8 cellular contexts compared by ENCODE assay signal in genomic region chr18:49491534-49491856, GRCh38. TPM values are rescaled to one million over a fixed set of nuclear protein-coding genes. Genes with fewer than 3 reads are reported as not detected.
DNase-seq lines count a peak whose midpoint lies in the region; ATAC-seq and TF ChIP-seq lines count a peak whose summit lies in the region.

No MANE protein-coding gene starts in this region.

- no peaks in the 10 kb centered on the region for H3K9me2 ChIP-seq in neural cell (ENCODE audit: insufficient read depth, low read length)

- TF ChIP-seq CTCF in neural cell (IDR thresholded peaks at IDR 0.05; ENCODE audit: poor library complexity, severe bottlenecking), result no peak

- peak overlapping the region; percentile 87 to 99 (median 98) for H3K27ac ChIP-seq in BLaER1 treated with 17β-estradiol and CSF1 and Interleukin-3, amounts not matched to agents 10 nM and 100 nM
- H3K27ac ChIP-seq in ectodermal cell (ENCODE audit: insufficient read depth, low read depth, low read length, poor library complexity, severe bottlenecking) (peak overlapping the region; percentile 92), neural cell (ENCODE audit: low read length) (peak overlapping the region; percentile 65)

- TF ChIP-seq RAD21 in neural cell (conservative IDR thresholded peaks at IDR 0.05), result no peak

- no peaks in the 10 kb centered on the region for H3K9me3 ChIP-seq in BLaER1 treated with 17β-estradiol and CSF1 and Interleukin-3, amounts not matched to agents 10 nM and 100 nM (replicated peaks in 1 of 11)
- no peaks in the 10 kb centered on the region for H3K9me3 ChIP-seq in MG63
- H3K9me3 ChIP-seq in ectodermal cell (ENCODE audit: control insufficient read depth, low read length), result no peaks in the 10 kb centered on the region
- H3K9me3 ChIP-seq in neural cell (ENCODE audit: low read length), result no peaks in the 10 kb centered on the region

- peak overlapping the region; percentile 81 to 97 (median 92) for H3K4me2 ChIP-seq in BLaER1 treated with 17β-estradiol and CSF1 and Interleukin-3, amounts not matched to agents 10 nM and 100 nM
- peak overlapping the region; percentile 76 for H3K4me2 ChIP-seq in neural cell (ENCODE audit: low read length)

- ATAC-seq in HG02870 (IDR thresholded peaks at IDR 0.05; ENCODE audit: unreplicated experiment) (no peak), HG03045 (IDR thresholded peaks at IDR 0.05; ENCODE audit: unreplicated experiment) (no peak)

- peaks cover 3% of the 10 kb centered on the region for H3K79me2 ChIP-seq in neural cell (replicated peaks; ENCODE audit: insufficient read depth, low read length)

- peaks cover 39 to 45% (median 43%) of the 10 kb centered on the region in 11 experiments for H3K36me3 ChIP-seq in BLaER1 treated with 17β-estradiol and CSF1 and Interleukin-3, amounts not matched to agents 10 nM and 100 nM
- peaks cover 46% of the 10 kb centered on the region for H3K36me3 ChIP-seq in MG63
- H3K36me3 ChIP-seq in ectodermal cell (ENCODE audit: control insufficient read depth, insufficient read depth, low read length), result peaks cover 21% of the 10 kb centered on the region
- H3K36me3 ChIP-seq in neural cell (ENCODE audit: insufficient read depth, low read length), result peaks cover 7% of the 10 kb centered on the region

- peaks cover 10% of the 10 kb centered on the region for H3F3A ChIP-seq in neural cell (ENCODE audit: insufficient read depth, low read length, poor library complexity, severe bottlenecking)

- peaks cover 42 to 50% (median 47%) of the 10 kb centered on the region in 10 experiments for H3K4me1 ChIP-seq in BLaER1 treated with 17β-estradiol and CSF1 and Interleukin-3, amounts not matched to agents 10 nM and 100 nM
- H3K4me1 ChIP-seq in ectodermal cell (ENCODE audit: control insufficient read depth, insufficient read depth, low read length), result peaks cover 31% of the 10 kb centered on the region

- no peak for TF ChIP-seq EP300 in neural cell (conservative IDR thresholded peaks at IDR 0.05; ENCODE audit: poor library complexity, severe bottlenecking)

- DNase-seq in MG63 (no peak), EL (no peak), 8988T (no peak)

- peaks cover 25 to 50% (median 46%) of the 10 kb centered on the region in 11 experiments; a peak in 21 of 22 replicates for H4K20me1 ChIP-seq in BLaER1 treated with 17β-estradiol and CSF1 and Interleukin-3, amounts not matched to agents 10 nM and 100 nM
- no peaks in the 10 kb centered on the region for H4K20me1 ChIP-seq in neural cell (ENCODE audit: insufficient read depth)

- peak overlapping the region; percentile 94 to 100 (median 97) for H3K9ac ChIP-seq in BLaER1 treated with 17β-estradiol and CSF1 and Interleukin-3, amounts not matched to agents 10 nM and 100 nM
- H3K9ac ChIP-seq in neural cell (ENCODE audit: low read length), result peak overlapping the region; percentile 76

- H2AFZ ChIP-seq in neural cell (ENCODE audit: low read depth, low read length), result no peak overlapping the region

- WGBS in ectodermal cell, 2 experiments, result 5 to 7% methylated on average over 6 to 7 of the region's 7 CpGs

- H3K27me3 ChIP-seq in BLaER1 treated with 17β-estradiol and CSF1 and Interleukin-3, amounts not matched to agents 10 nM and 100 nM, result no peaks in the 10 kb centered on the region
- no peaks in the 10 kb centered on the region for H3K27me3 ChIP-seq in MG63
- H3K27me3 ChIP-seq in ectodermal cell (ENCODE audit: control insufficient read depth, insufficient read depth, low read length, poor library complexity, severe bottlenecking), result peaks cover 13% of the 10 kb centered on the region
- no peaks in the 10 kb centered on the region for H3K27me3 ChIP-seq in neural cell (ENCODE audit: insufficient read depth, low read depth, low read length)

- peak overlapping the region; percentile 76 to 95 (median 86) for H3K4me3 ChIP-seq in BLaER1 treated with 17β-estradiol and CSF1 and Interleukin-3, amounts not matched to agents 10 nM and 100 nM
- H3K4me3 ChIP-seq in MG63 (peak overlapping the region; percentile 84), ectodermal cell (ENCODE audit: insufficient read depth, low read depth, low read length) (peak overlapping the region; percentile 84), neural cell (ENCODE audit: low read length) (peak overlapping the region; percentile 82)

TF ChIP-seq in neural cell, 6 proteins besides CTCF, POLR2A, EP300 and RAD21:
- no peak for TF ChIP-seq TAF1 (IDR thresholded peaks at IDR 0.05; ENCODE audit: low read depth)
- TF ChIP-seq EZH2 (IDR thresholded peaks at IDR 0.05; ENCODE audit: borderline replicate concordance, insufficient read depth, low read length, poor library complexity, severe bottlenecking), result no peak
- TF ChIP-seq MXI1 (conservative IDR thresholded peaks at IDR 0.05; ENCODE audit: poor library complexity, severe bottlenecking), result no peak
- TF ChIP-seq SMC3 (conservative IDR thresholded peaks at IDR 0.05; ENCODE audit: poor library complexity), result no peak
- no peak for TF ChIP-seq POLR2AphosphoS5 (IDR thresholded peaks at IDR 0.05)
- no peak for TF ChIP-seq REST (IDR thresholded peaks at IDR 0.05; ENCODE audit: borderline replicate concordance)

RNA-seq across cellular contexts. Expression of gene RPL17, which starts 0.8 kb away (rescaled TPM):
- total RNA-seq in MG63 (2014; rRNA removed; shearing (Covaris generic); ENCODE audit: low replicate concordance), result 2,521 and 2,540 TPM in 2 replicates
- polyA plus RNA-seq in ectodermal cell (2013, experiment 1 of 4), result 3,047 TPM
- polyA plus RNA-seq in ectodermal cell (2013, experiment 2 of 4), result 2,696 TPM
- 3,280 TPM for polyA plus RNA-seq in ectodermal cell (2013, experiment 3 of 4)
- polyA plus RNA-seq in ectodermal cell (2013, experiment 4 of 4), result 3,607 TPM
- 1,435 and 1,565 TPM in 2 replicates for polyA plus RNA-seq in neural cell
- polyA minus RNA-seq in neural cell, result 483 and 601 TPM in 2 replicates

RNA-seq across cellular contexts. Expression of gene C18orf32, which starts 4.5 kb away (rescaled TPM):
- total RNA-seq in MG63 (2014; rRNA removed; shearing (Covaris generic); ENCODE audit: low replicate concordance), result 38.0 and 54.8 TPM in 2 replicates
- polyA plus RNA-seq in ectodermal cell (2013, experiment 1 of 4), result 27.1 TPM
- 24.8 TPM for polyA plus RNA-seq in ectodermal cell (2013, experiment 2 of 4)
- 30.1 TPM for polyA plus RNA-seq in ectodermal cell (2013, experiment 3 of 4)
- polyA plus RNA-seq in ectodermal cell (2013, experiment 4 of 4), result 38.0 TPM
- 573 and 594 TPM in 2 replicates for polyA plus RNA-seq in neural cell
- 120 and 135 TPM in 2 replicates for polyA minus RNA-seq in neural cell

RNA-seq across cellular contexts. Expression of gene DYM, which starts 31.1 kb away (rescaled TPM):
- 31.9 and 118 TPM in 2 replicates for total RNA-seq in MG63 (2014; rRNA removed; shearing (Covaris generic); ENCODE audit: low replicate concordance)
- 49.9 TPM for polyA plus RNA-seq in ectodermal cell (2013, experiment 1 of 4)
- 59.5 TPM for polyA plus RNA-seq in ectodermal cell (2013, experiment 2 of 4)
- 45.3 TPM for polyA plus RNA-seq in ectodermal cell (2013, experiment 3 of 4)
- 44.7 TPM for polyA plus RNA-seq in ectodermal cell (2013, experiment 4 of 4)
- polyA plus RNA-seq in neural cell, result 25.4 and 29.6 TPM in 2 replicates
- 91.6 and 92.0 TPM in 2 replicates for polyA minus RNA-seq in neural cell
